Comparison of ENCODE assay signal across 25 cellular contexts in the genomic region with DNA sequence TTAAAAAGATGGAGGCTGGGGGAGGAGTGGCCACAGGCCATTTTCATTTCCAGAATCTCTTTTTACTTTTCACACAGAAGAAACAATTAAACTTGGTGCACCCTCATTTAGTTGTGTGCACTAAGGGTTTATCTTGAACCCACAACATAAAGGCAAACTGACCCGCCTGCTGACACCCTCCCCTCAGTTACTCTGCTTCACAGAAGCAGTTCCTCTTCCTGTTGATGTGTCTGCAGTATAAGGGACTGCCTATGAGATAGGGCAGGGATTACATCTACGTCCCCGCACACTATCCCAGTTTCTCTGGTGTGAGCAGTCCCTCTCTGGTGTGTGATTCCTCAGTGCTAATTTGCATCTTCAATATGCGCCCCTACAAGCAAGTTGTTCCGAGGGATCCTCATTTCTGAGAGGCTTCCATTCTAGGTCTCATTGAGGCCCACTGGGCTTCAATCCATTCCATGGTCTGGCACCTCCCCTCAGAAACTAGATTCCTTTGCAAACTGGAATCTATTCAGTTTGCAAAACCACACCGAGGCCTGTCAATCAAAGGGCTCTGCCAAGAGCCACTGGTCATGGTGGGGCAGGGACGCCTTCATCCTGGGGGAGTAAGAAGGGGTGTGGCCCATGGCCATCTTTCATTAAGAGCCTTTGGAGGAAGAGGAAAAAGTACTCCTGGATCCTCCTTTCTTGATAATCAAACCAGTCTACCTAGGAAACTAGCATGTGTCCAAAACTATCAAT. TPM values are rescaled to one million over a fixed set of nuclear protein-coding genes. Genes with fewer than 3 reads are reported as not detected.
"Had no signal": no experiment of that assay in that cellular context is flagged by ENCODE, and none has a peak within 500 bp of the region (broad histone marks: within the 10 kb centered on the region; RNA-seq: fewer than 3 reads in every experiment).

No MANE protein-coding gene starts in this region.

- H3K4me3 Mint-ChIP-seq: activated CD4-positive, alpha-beta T cell treated with anti-CD3 and anti-CD28 coated beads for 36 hours; activated naive CD4-positive, alpha-beta T cell treated with anti-CD3 and anti-CD28 coated beads for 36 hours; activated naive CD8-positive, alpha-beta T cell treated with anti-CD3 and anti-CD28 coated beads for 36 hours; central memory CD8-positive, alpha-beta T cell; mesothelial cell of epicardium; naive B cell had no signal

- H3K27ac Mint-ChIP-seq: activated CD4-positive, alpha-beta T cell treated with anti-CD3 and anti-CD28 coated beads for 36 hours; activated naive CD4-positive, alpha-beta T cell treated with anti-CD3 and anti-CD28 coated beads for 36 hours; activated naive CD8-positive, alpha-beta T cell treated with anti-CD3 and anti-CD28 coated beads for 36 hours; mesothelial cell of epicardium; naive B cell; progenitor cell of endocrine pancreas had no signal

- H3K4me1 ChIP-seq: adrenal gland, ascending aorta, esophagus squamous epithelium, right lobe of liver, tibial nerve had no signal

- H3K9me3 ChIP-seq: adrenal gland, ascending aorta, esophagus squamous epithelium, ovary, right lobe of liver had no signal

- H3K4me3 ChIP-seq: adrenal gland, ascending aorta, esophagus squamous epithelium, ovary, right lobe of liver, tibial nerve had no signal

- H3K36me3 ChIP-seq: adrenal gland, ascending aorta, esophagus squamous epithelium, heart right ventricle, ovary, right lobe of liver, tibial nerve had no signal

- H3K27me3 Mint-ChIP-seq: activated CD4-positive, alpha-beta T cell treated with anti-CD3 and anti-CD28 coated beads for 36 hours; activated naive CD8-positive, alpha-beta T cell treated with anti-CD3 and anti-CD28 coated beads for 36 hours; central memory CD8-positive, alpha-beta T cell; naive B cell had no signal

- H3K4me1 Mint-ChIP-seq: central memory CD8-positive, alpha-beta T cell; naive B cell had no signal

- H3K27ac ChIP-seq: adrenal gland, ascending aorta, epithelial cell of prostate, esophagus squamous epithelium, heart right ventricle, ovary, right lobe of liver, tibial nerve had no signal

- DNase-seq: activated CD4-positive, alpha-beta T cell treated with anti-CD3 and anti-CD28 coated beads for 36 hours; activated CD4-positive, alpha-beta T cell treated with anti-CD3 and anti-CD28 coated beads, Interleukin-2, amount 50 U/mL, for 4 hours; activated CD4-positive, CD25-positive, alpha-beta regulatory T cell; activated CD8-positive, alpha-beta memory T cell treated with anti-CD3 and anti-CD28 coated beads for 24 hours; activated effector memory CD4-positive, alpha-beta T cell treated with Interleukin-2 at 50 U/mL for 16 hours; activated naive CD4-positive, alpha-beta T cell treated with anti-CD3 and anti-CD28 coated beads for 36 hours; activated naive CD8-positive, alpha-beta T cell treated with anti-CD3 and anti-CD28 coated beads for 36 hours; adrenal gland; dermis blood vessel endothelial cell; effector CD4-positive, alpha-beta T cell; esophagus squamous epithelium; foreskin melanocyte; naive B cell; ovary; right lobe of liver; stimulated activated CD4-positive, alpha-beta T cell treated with anti-CD3 and anti-CD28 coated beads, Interleukin-2, amount 100 ng/mL, for 48 hours; stimulated activated naive CD4-positive, alpha-beta T cell treated with Interleukin-2 at 50 U/mL for 16 hours had no signal

- ATAC-seq: activated CD4-positive, alpha-beta T cell treated with anti-CD3 and anti-CD28 coated beads for 36 hours had no signal

- H3K36me3 Mint-ChIP-seq: activated naive CD8-positive, alpha-beta T cell treated with anti-CD3 and anti-CD28 coated beads for 36 hours; mesothelial cell of epicardium had no signal

- H3K27me3 ChIP-seq: adrenal gland, ascending aorta, esophagus squamous epithelium, heart right ventricle, ovary, right lobe of liver, tibial nerve had no signal

RNA-seq across cellular contexts. Expression of gene CREG2, which starts 12.3 kb away (rescaled TPM):
- total RNA-seq: activated CD4-positive, alpha-beta T cell treated with anti-CD3 and anti-CD28 coated beads for 36 hours; activated naive CD4-positive, alpha-beta T cell treated with anti-CD3 and anti-CD28 coated beads for 36 hours; activated naive CD8-positive, alpha-beta T cell treated with anti-CD3 and anti-CD28 coated beads for 36 hours; ascending aorta; lower leg skin; tibial nerve had no signal
- polyA plus RNA-seq: heart right ventricle had no signal
